In genomic region chr13:44918323-44919102, GRCh38 we compare ENCODE assay signal across 8 cellular contexts.
DNase-seq lines count a peak whose midpoint lies in the region; ATAC-seq and TF ChIP-seq lines count a peak whose summit lies in the region.

No MANE protein-coding gene starts in this region.

- no peaks in the 10 kb centered on the region for H3K4me1 Mint-ChIP-seq in activated naive CD4-positive, alpha-beta T cell treated with anti-CD3 and anti-CD28 coated beads, Interleukin-2, amount 10 ng/mL, durations not matched to agents 7 days and 5 days
- H3K4me1 Mint-ChIP-seq in osteocyte (ENCODE audit: unreplicated experiment), result peaks cover 22% of the 10 kb centered on the region

- H3K36me3 Mint-ChIP-seq in activated naive CD4-positive, alpha-beta T cell treated with anti-CD3 and anti-CD28 coated beads, Interleukin-2, amount 10 ng/mL, durations not matched to agents 7 days and 5 days, result no peaks in the 10 kb centered on the region
- H3K36me3 Mint-ChIP-seq in osteocyte (ENCODE audit: unreplicated experiment), result no peaks in the 10 kb centered on the region

- no peaks in the 10 kb centered on the region for H3K9me3 Mint-ChIP-seq in activated naive CD4-positive, alpha-beta T cell treated with anti-CD3 and anti-CD28 coated beads, Interleukin-2, amount 10 ng/mL, durations not matched to agents 7 days and 5 days
- H3K9me3 Mint-ChIP-seq in osteocyte (ENCODE audit: unreplicated experiment), result no peaks in the 10 kb centered on the region

- H3K4me3 Mint-ChIP-seq in activated naive CD4-positive, alpha-beta T cell treated with anti-CD3 and anti-CD28 coated beads, Interleukin-2, amount 10 ng/mL, durations not matched to agents 7 days and 5 days, result no peak overlapping the region
- no peak overlapping the region for H3K4me3 Mint-ChIP-seq in osteocyte (ENCODE audit: unreplicated experiment)

- peaks cover 9% of the 10 kb centered on the region for H3K4me1 ChIP-seq in DOHH2 (ENCODE audit: control insufficient read depth, low read length)
- H3K4me1 ChIP-seq in tibial artery, result peaks cover 0 to 54% (median 36%) of the 10 kb centered on the region in 4 donors

- intact Hi-C loops in Right ventricle myocardium inferior (cut with DNase I) (loop anchor here (2.0 to 10.0 kb wide), 3 partner anchors 50 to 342 kb away; partner anchors contain the start of gene TSC22D1), tibial artery (cut with DNase I; ENCODE audit: low total_unique reads) (no loop called here)

- DNase-seq in SK-MEL-5 (ENCODE audit: low read depth, low spot score), result peak; percentile 92
- DNase-seq in activated naive CD4-positive, alpha-beta T cell treated with anti-CD3 and anti-CD28 coated beads, Interleukin-2, amount 10 ng/mL, durations not matched to agents 7 days and 5 days, result peak; percentile 88
- peak; percentile 94 for DNase-seq in Right ventricle myocardium inferior (ENCODE audit: missing footprints)
- DNase-seq in osteocyte (ENCODE audit: extremely low spot score, unreplicated experiment), result peak; percentile 98
- DNase-seq in tibial artery, result peak; percentile 90 to 96

- in situ Hi-C loops in SK-MEL-5 (cut with HindIII; ENCODE audit: low pct_unique_long_range_greater_than_20kb, low sequenced_read_pairs), result no loop called here

- no peaks in the 10 kb centered on the region for H3K9me2 ChIP-seq in DOHH2 (replicated peaks; ENCODE audit: control insufficient read depth, low read length)

- no peaks in the 10 kb centered on the region for H4K20me1 ChIP-seq in DOHH2 (ENCODE audit: control insufficient read depth, insufficient read depth, low read depth, low read length)

- H3K9me3 ChIP-seq in DOHH2 (ENCODE audit: control insufficient read depth, insufficient read depth, low read length) (no peaks in the 10 kb centered on the region), tibial artery (no peaks in the 10 kb centered on the region)

- H3K4me2 ChIP-seq in DOHH2 (ENCODE audit: low read length), result peak overlapping the region; percentile 72

- H3K27me3 Mint-ChIP-seq in activated naive CD4-positive, alpha-beta T cell treated with anti-CD3 and anti-CD28 coated beads, Interleukin-2, amount 10 ng/mL, durations not matched to agents 7 days and 5 days, result no peaks in the 10 kb centered on the region
- H3K27me3 Mint-ChIP-seq in osteocyte (ENCODE audit: unreplicated experiment), result no peaks in the 10 kb centered on the region

- no peaks in the 10 kb centered on the region for H3K79me2 ChIP-seq in DOHH2 (ENCODE audit: control insufficient read depth, low read length)

- H3K27me3 ChIP-seq in DOHH2 (ENCODE audit: control insufficient read depth, low read length) (no peaks in the 10 kb centered on the region; the same call in 1 of the 2 replicates), tibial artery (no peaks in the 10 kb centered on the region)

- CTCF ChIA-PET in activated naive CD4-positive, alpha-beta T cell treated with anti-CD3 and anti-CD28 coated beads, Interleukin-2, amount 10 ng/mL, durations not matched to agents 7 days and 5 days (lab: Charles Lee), result interaction anchor here (0.6 to 1.9 kb wide), 9 partner anchors 15 to 434 kb away, joined by 3 to 8 read pairs (median 4); no protein-coding TSS in a partner anchor

- TF ChIP-seq CTCF in DOHH2 (IDR thresholded peaks at IDR 0.05; ENCODE audit: low read depth, low read length, poor library complexity, severe bottlenecking) (peak; percentile 83), osteocyte (IDR thresholded peaks at IDR 0.05) (peak; percentile 83), tibial artery (IDR thresholded peaks at IDR 0.05) (peak; percentile 88 to 93)

- TF ChIP-seq EP300 in Ishikawa (IDR thresholded peaks at IDR 0.05; ENCODE audit: borderline replicate concordance), result no peak; the same call in 1 of the 2 replicates

- 0 out of 2 replicates have a peak, but pooled peaks cover 2% of the 10 kb centered on the region for H3F3A ChIP-seq in DOHH2 (ENCODE audit: control insufficient read depth, insufficient read depth)

- H3K27ac Mint-ChIP-seq in activated naive CD4-positive, alpha-beta T cell treated with anti-CD3 and anti-CD28 coated beads, Interleukin-2, amount 10 ng/mL, durations not matched to agents 7 days and 5 days, result no peak overlapping the region
- H3K27ac Mint-ChIP-seq in osteocyte (ENCODE audit: unreplicated experiment), result no peak overlapping the region

- H3K4me3 ChIP-seq in DOHH2 (ENCODE audit: low read length), result peak overlapping the region; percentile 80
- peak overlapping the region; percentile 53 to 61 for H3K4me3 ChIP-seq in tibial artery

- peak; percentile 83 for ATAC-seq in GM21619 (IDR thresholded peaks at IDR 0.05; ENCODE audit: unreplicated experiment)
- ATAC-seq in Right ventricle myocardium inferior, result peak; percentile 95

- H3K27ac ChIP-seq in DOHH2 (ENCODE audit: low read depth, low read length) (peak overlapping the region; percentile 73), tibial artery (peak overlapping the region; percentile 89 to 92)

- H3K36me3 ChIP-seq in DOHH2 (ENCODE audit: control insufficient read depth, low read length) (no peaks in the 10 kb centered on the region), tibial artery (no peaks in the 10 kb centered on the region)

- peak; percentile 54; the same call in 1 of the 2 replicates for TF ChIP-seq RAD21 in Ishikawa (IDR thresholded peaks at IDR 0.05; ENCODE audit: low read depth)

TF ChIP-seq in Ishikawa, 13 proteins besides CTCF, POLR2A, EP300 and RAD21:
- TF ChIP-seq TCF12 (IDR thresholded peaks at IDR 0.05; ENCODE audit: low read depth) (0 out of 2 replicates have a peak, but pooled peaks have one; percentile 42), MAX (IDR thresholded peaks at IDR 0.05) (peak; percentile 93), USF1 (IDR thresholded peaks at IDR 0.05) (no peak), YY1 (IDR thresholded peaks at IDR 0.05; ENCODE audit: low read depth) (0 out of 2 replicates have a peak, but pooled peaks have one; percentile 40), NFIC (IDR thresholded peaks at IDR 0.05) (0 out of 2 replicates have a peak, but pooled peaks have one; percentile 22), CREB1 (IDR thresholded peaks at IDR 0.05; ENCODE audit: low read depth) (no peak), TEAD4 (IDR thresholded peaks at IDR 0.05) (peak; percentile 81), EGR1 (IDR thresholded peaks at IDR 0.05) (no peak), TAF1 (IDR thresholded peaks at IDR 0.05; ENCODE audit: low read depth) (peak; percentile 66; the same call in 1 of the 2 replicates), FOXM1 (IDR thresholded peaks at IDR 0.05; ENCODE audit: borderline replicate concordance, low read depth) (peak; percentile 34; the same call in 1 of the 2 replicates)
TF ChIP-seq in Ishikawa: peak in this region for 7.

Comparison
In these comparisons a context has a peak if more than half of its experiments do, and no peak if none do; other contexts are left out.
1. Peak in every context shown above with its lines: DNase-seq, ATAC-seq, H3K4me3 ChIP-seq and H3K27ac ChIP-seq.